9 cellular contexts compared by ENCODE assay signal in genomic region chr1:93616996-93617669, GRCh38.
DNase-seq lines count a peak whose midpoint lies in the region; ATAC-seq and TF ChIP-seq lines count a peak whose summit lies in the region.
"Had no signal": no experiment of that assay in that cellular context is flagged by ENCODE, and none has a peak within 500 bp of the region (broad histone marks: within the 10 kb centered on the region; RNA-seq: fewer than 3 reads in every experiment).

No MANE protein-coding gene starts in this region.

- H3K36me3 ChIP-seq in mesodermal cell (ENCODE audit: control insufficient read depth, insufficient read depth, low read length), result peaks cover 48% of the 10 kb centered on the region

- TF ChIP-seq CTCF in 22Rv1 (IDR thresholded peaks at IDR 0.05), result no peak
- TF ChIP-seq CTCF in GM13976 (IDR thresholded peaks at IDR 0.05; ENCODE audit: borderline replicate concordance, control extremely low read depth, extremely low read depth, insufficient read depth, missing control alignments), result no peak

- no peak for ATAC-seq in HG03457 (IDR thresholded peaks at IDR 0.05; ENCODE audit: unreplicated experiment)
- ATAC-seq in HG02885 (IDR thresholded peaks at IDR 0.05; ENCODE audit: poor library complexity, unreplicated experiment), result no peak
- ATAC-seq in GM19467 (IDR thresholded peaks at IDR 0.05; ENCODE audit: unreplicated experiment), result no peak
- ATAC-seq: effector memory CD8-positive, alpha-beta T cell had no signal

- DNase-seq in NCI-H2029 (lab: John Stamatoyannopoulos, UW) (peak; percentile 92), cerebellum (ENCODE audit: low spot score) (peak; percentile 85), GM13976 (ENCODE audit: low spot score) (no peak)
- DNase-seq: effector memory CD8-positive, alpha-beta T cell had no signal

- 91 to 96% methylated on average over 4 to 6 of the region's 6 CpGs for WGBS in mesodermal cell (ENCODE audit: insufficient coverage in 2 of 2), 2 experiments

- H3K27ac ChIP-seq in 22Rv1 (peak overlapping the region; percentile 81), mesodermal cell (ENCODE audit: low read depth, low read length, severe bottlenecking) (peak overlapping the region; percentile 97)

- H3K4me1 ChIP-seq in mesodermal cell (ENCODE audit: control insufficient read depth, insufficient read depth, low read length, poor library complexity, severe bottlenecking), result peaks cover 87% of the 10 kb centered on the region

- no peak overlapping the region for H3K4me3 ChIP-seq in mesodermal cell (ENCODE audit: extremely low read depth, insufficient read depth, low read length, poor library complexity, severe bottlenecking)

- in situ Hi-C loops in GM13976 (cut with MboI; ENCODE audit: low sequenced_read_pairs, unreplicated experiment), result no loop called here

- H3K9me3 ChIP-seq in mesodermal cell (ENCODE audit: control insufficient read depth, low read length), result no peaks in the 10 kb centered on the region
